Comparison of ENCODE assay signal across 20 cellular contexts in genomic region chr4:10629394-10629793, GRCh38. TPM values are rescaled to one million over a fixed set of nuclear protein-coding genes. Genes with fewer than 3 reads are reported as not detected.
A peak's percentile ranks its signal among the peaks of the same experiment; 100 is the strongest.
DNase-seq lines count a peak whose midpoint lies in the region; ATAC-seq and TF ChIP-seq lines count a peak whose summit lies in the region.
"Had no signal": no experiment of that assay in that cellular context is flagged by ENCODE, and none has a peak within 500 bp of the region (broad histone marks: within the 10 kb centered on the region; RNA-seq: fewer than 3 reads in every experiment).

No MANE protein-coding gene starts in this region.

- peaks cover 0 to 2% (median 0%) of the 10 kb centered on the region in 6 donors for H3K9me3 Mint-ChIP-seq in immature natural killer cell
- H3K9me3 Mint-ChIP-seq: activated T-helper 17 cell treated with anti-CD3 and anti-CD28 coated beads, Interleukin-2, amount 50 U/mL, for 72 hours; central memory CD8-positive, alpha-beta T cell had no signal

- no peaks in the 10 kb centered on the region for H3K36me3 Mint-ChIP-seq in immature natural killer cell

- DNase-seq in GM13976 (ENCODE audit: low spot score) (peak; percentile 36), immature natural killer cell (peak; percentile 42 to 56 (median 45)), NCI-H510A treated with DMSO at 0.1 percent for 48 hours (lab: John Stamatoyannopoulos, UW) (no peak)
- no peak for DNase-seq in stimulated activated naive CD4-positive, alpha-beta T cell (lab: John Stamatoyannopoulos, UW)
- DNase-seq in activated naive CD4-positive, alpha-beta T cell treated with Interleukin-2 at 50 U/mL for 16 hours = no peak
- DNase-seq: activated CD4-positive, alpha-beta T cell treated with anti-CD3 and anti-CD28 coated beads, Interleukin-2, amount 50 U/mL, for 4 hours; aorta; left ventricle myocardium inferior; NCI-H1048; NCI-H2029 treated with DMSO at 0.1 percent for 48 hours; psoas muscle; small intestine; stimulated activated CD4-positive, alpha-beta T cell treated with anti-CD3 and anti-CD28 coated beads, Interleukin-4, amount 100 ng/mL, for 24 hours had no signal

- ATAC-seq in GM21360 (IDR thresholded peaks at IDR 0.05; ENCODE audit: unreplicated experiment) (peak; percentile 51), HG03460 (IDR thresholded peaks at IDR 0.05; ENCODE audit: unreplicated experiment) (peak; percentile 54), HG02970 (IDR thresholded peaks at IDR 0.05; ENCODE audit: low FRiP score, unreplicated experiment) (no peak)
- ATAC-seq: activated T-helper 17 cell treated with anti-CD3 and anti-CD28 coated beads, Interleukin-2, amount 50 U/mL, for 72 hours; esophagus mucosa; K562; psoas muscle had no signal

- peaks cover 0 to 6% (median 5%) of the 10 kb centered on the region in 3 donors for H3K27me3 Mint-ChIP-seq in immature natural killer cell (ENCODE audit: low read depth in 3 of 3)

- no peak for TF ChIP-seq CTCF in GM13976 (IDR thresholded peaks at IDR 0.05; ENCODE audit: borderline replicate concordance, control extremely low read depth, extremely low read depth, insufficient read depth, missing control alignments)

- peak overlapping the region in 1 of 6 donors; percentile 53 for H3K27ac Mint-ChIP-seq in immature natural killer cell
- H3K27ac Mint-ChIP-seq: activated T-helper 17 cell treated with anti-CD3 and anti-CD28 coated beads, Interleukin-2, amount 50 U/mL, for 72 hours had no signal

- peak overlapping the region in 3 of 5 donors; percentile 37 to 65 (median 51) for H3K4me3 Mint-ChIP-seq in immature natural killer cell
- H3K4me3 Mint-ChIP-seq: activated T-helper 17 cell treated with anti-CD3 and anti-CD28 coated beads, Interleukin-2, amount 50 U/mL, for 72 hours; central memory CD8-positive, alpha-beta T cell had no signal

- in situ Hi-C loops in GM13976 (cut with MboI; ENCODE audit: low sequenced_read_pairs, unreplicated experiment) = no loop called here

- H3K4me1 Mint-ChIP-seq in immature natural killer cell = peaks cover 21 to 54% of the 10 kb centered on the region in 2 donors
- H3K4me1 Mint-ChIP-seq: activated T-helper 17 cell treated with anti-CD3 and anti-CD28 coated beads, Interleukin-2, amount 50 U/mL, for 72 hours; central memory CD8-positive, alpha-beta T cell had no signal

RNA-seq across cellular contexts. Expression of gene CLNK, which starts 55.2 kb away (rescaled TPM):
- 1 to 10 TPM in 2 of 3 donors, not detected in 1; 1.5 to 1.8 TPM for polyA plus RNA-seq in immature natural killer cell
- polyA plus RNA-seq: aorta, K562 had no signal

Comparison
In these comparisons a context has a peak if more than half of its experiments do, and no peak if none do; other contexts are left out.
1. DNase-seq: peak in GM13976 (single experiment) and immature natural killer cell (3 of 3); none in NCI-H510A treated with DMSO at 0.1 percent for 48 hours (single experiment), stimulated activated naive CD4-positive, alpha-beta T cell (0 of 6) and activated naive CD4-positive, alpha-beta T cell treated with Interleukin-2 at 50 U/mL for 16 hours (single experiment).